ENCODE assay signal across 21 cellular contexts in genomic region chr4:80840396-80840795, GRCh38.
DNase-seq lines count a peak whose midpoint lies in the region; ATAC-seq, FAIRE-seq and TF ChIP-seq lines count a peak whose summit lies in the region.
"Had no signal": no experiment of that assay in that cellular context is flagged by ENCODE, and none has a peak within 500 bp of the region (broad histone marks: within the 10 kb centered on the region; RNA-seq: fewer than 3 reads in every experiment).

No MANE protein-coding gene starts in this region.

- no peak overlapping the region for H3K27ac ChIP-seq in HepG2 (ENCODE audit: extremely low read length, insufficient read depth, low read length)
- H3K27ac ChIP-seq: C4-2B, GM23248, Peyer's patch had no signal

- no peak overlapping the region for H3K4me2 ChIP-seq in HepG2 (ENCODE audit: low read depth, low read length)

- H3K4me1 ChIP-seq in adipocyte (ENCODE audit: control insufficient read depth, insufficient read depth, low read length): no peaks in the 10 kb centered on the region
- H3K4me1 ChIP-seq in HepG2 (ENCODE audit: insufficient read depth, low read length): no peaks in the 10 kb centered on the region
- H3K4me1 ChIP-seq: Caco-2, Peyer's patch had no signal

- H3K27me3 ChIP-seq in adipocyte (replicated peaks; ENCODE audit: control insufficient read depth, insufficient read depth, low read length) (no peaks in the 10 kb centered on the region), HepG2 (ENCODE audit: control insufficient read depth in 1 of 2, insufficient read depth in 2 of 2, low read length in 2 of 2) (no peaks in the 10 kb centered on the region)
- H3K27me3 ChIP-seq: Peyer's patch had no signal

- no peak overlapping the region for H3K4me3 ChIP-seq in adipocyte (ENCODE audit: low read length)
- no peak overlapping the region for H3K4me3 ChIP-seq in fibroblast of villous mesenchyme (ENCODE audit: low read depth, low read length)
- H3K4me3 ChIP-seq in HepG2 (replicated peaks in 1 of 3; ENCODE audit: insufficient read depth in 1 of 3, low read depth in 2 of 3, low read length in 3 of 3): no peak overlapping the region
- H3K4me3 ChIP-seq: GM23248, Peyer's patch had no signal

- no TSS peak for BruUV-seq in HepG2 (replicated peaks; lab: Mats Ljungman, UMichigan)

- no peaks in the 10 kb centered on the region for H4K20me1 ChIP-seq in HepG2 (ENCODE audit: insufficient read depth, low read length)

- no peak for FAIRE-seq in HepG2 (lab: Jason Lieb, UNC)
- FAIRE-seq: GM19239 had no signal

- no peak overlapping the region for H3K9ac ChIP-seq in adipocyte (ENCODE audit: low read length)
- no peak overlapping the region for H3K9ac ChIP-seq in HepG2 (ENCODE audit: insufficient read depth, low read depth, low read length)
- H3K9ac ChIP-seq: GM23248 had no signal

- no peak overlapping the region for H2AFZ ChIP-seq in HepG2 (ENCODE audit: low read length)
- H2AFZ ChIP-seq: GM23248 had no signal

- no peak for TF ChIP-seq POLR2A in HepG2 (IDR thresholded peaks at IDR 0.05; ENCODE audit: insufficient read depth in 1 of 2, low read depth in 2 of 2, low read length in 2 of 2)

- WGBS in HepG2 (ENCODE audit: low lambda C conversion rate): 2% methylated on average over 1 of the region's 1 CpG

- ATAC-seq in left colon: no peak
- ATAC-seq in HepG2: no peak
- no peak for ATAC-seq in HG02588 (IDR thresholded peaks at IDR 0.05; ENCODE audit: unreplicated experiment)
- ATAC-seq: Right ventricle myocardium inferior had no signal

- H3K36me3 ChIP-seq in adipocyte (ENCODE audit: control insufficient read depth, insufficient read depth, low read length, severe bottlenecking) (no peaks in the 10 kb centered on the region), HepG2 (replicated peaks in 1 of 2; ENCODE audit: control insufficient read depth in 1 of 2, insufficient read depth in 2 of 2, low read length in 2 of 2) (no peaks in the 10 kb centered on the region)
- H3K36me3 ChIP-seq: Peyer's patch had no signal

- TF ChIP-seq EP300 in HepG2 (IDR thresholded peaks at IDR 0.05; ENCODE audit: low read depth in 2 of 2, low read length in 2 of 2): no peak
- no peak for TF ChIP-seq EP300 in HepG2 (CRISPR knock-in tag; IDR thresholded peaks at IDR 0.05; ENCODE audit: borderline replicate concordance)

- CTCF ChIA-PET in HepG2 (lab: Yijun Ruan, JAX; ENCODE audit: low intra/inter-chr PET ratio, low total read pairs): no interaction called here

- no peak for TF ChIP-seq CTCF in fibroblast of villous mesenchyme (IDR thresholded peaks at IDR 0.05; ENCODE audit: insufficient read depth, low read depth, low read length)
- TF ChIP-seq CTCF in HepG2 (CRISPR knock-in tag; IDR thresholded peaks at IDR 0.05): no peak

- POLR2A ChIA-PET in HepG2 (lab: Yijun Ruan, JAX): no interaction called here

- intact Hi-C loops in left colon (cut with DNase I, micrococcal nuclease): no loop called here
- intact Hi-C loops in HepG2 (cut with micrococcal nuclease; ENCODE audit: unreplicated experiment): no loop called here

- H3K9me3 ChIP-seq in adipocyte (ENCODE audit: control insufficient read depth, low read length): no peaks in the 10 kb centered on the region
- H3K9me3 ChIP-seq in HepG2 (ENCODE audit: low read length): no peaks in the 10 kb centered on the region
- H3K9me3 ChIP-seq: Caco-2, Peyer's patch had no signal

- DNase-seq in LHCN-M2 (ENCODE audit: low read depth) (peak; percentile 8), adipocyte (ENCODE audit: low read depth) (peak; percentile 13), fibroblast of villous mesenchyme (ENCODE audit: low read depth) (peak; percentile 20), left colon (no peak), HepG2 (ENCODE audit: low spot score) (no peak), hippocampal formation (lab: John Stamatoyannopoulos, UW) (no peak)
- DNase-seq: AML-193, Caco-2, DMS153, GF-D8, GM23248, HCEC 1CT, KBM-7, NCI-H1436, NCI-H1930, NCI-H69, Peyer's patch had no signal

- in situ Hi-C loops in HepG2 (cut with HindIII; ENCODE audit: extremely low pct_ligation_motif_present, low pct_unique_long_range_greater_than_20kb): no loop called here

- no peak for TF ChIP-seq RAD21 in HepG2 (CRISPR knock-in tag; IDR thresholded peaks at IDR 0.05)

- H3K79me2 ChIP-seq in HepG2 (ENCODE audit: insufficient read depth, low read length): no peaks in the 10 kb centered on the region

TF ChIP-seq in HepG2, 621 proteins besides CTCF, POLR2A, EP300 and RAD21:
- TF ChIP-seq ZBTB38 (CRISPR knock-in tag; IDR thresholded peaks at IDR 0.05) (no peak), HNF4A (CRISPR knock-in tag; IDR thresholded peaks at IDR 0.05) (no peak), HOXA3 (CRISPR knock-in tag; IDR thresholded peaks at IDR 0.05) (no peak), TBX2 (CRISPR knock-in tag; IDR thresholded peaks at IDR 0.05; ENCODE audit: borderline replicate concordance) (no peak)

Comparison
In these comparisons a context has a peak if more than half of its experiments do, and no peak if none do; other contexts are left out.
1. DNase-seq: peak in LHCN-M2 (single experiment), adipocyte (single experiment) and fibroblast of villous mesenchyme (single experiment); none in left colon (0 of 2), HepG2 (single experiment) and hippocampal formation (0 of 2).